In the genomic region with DNA sequence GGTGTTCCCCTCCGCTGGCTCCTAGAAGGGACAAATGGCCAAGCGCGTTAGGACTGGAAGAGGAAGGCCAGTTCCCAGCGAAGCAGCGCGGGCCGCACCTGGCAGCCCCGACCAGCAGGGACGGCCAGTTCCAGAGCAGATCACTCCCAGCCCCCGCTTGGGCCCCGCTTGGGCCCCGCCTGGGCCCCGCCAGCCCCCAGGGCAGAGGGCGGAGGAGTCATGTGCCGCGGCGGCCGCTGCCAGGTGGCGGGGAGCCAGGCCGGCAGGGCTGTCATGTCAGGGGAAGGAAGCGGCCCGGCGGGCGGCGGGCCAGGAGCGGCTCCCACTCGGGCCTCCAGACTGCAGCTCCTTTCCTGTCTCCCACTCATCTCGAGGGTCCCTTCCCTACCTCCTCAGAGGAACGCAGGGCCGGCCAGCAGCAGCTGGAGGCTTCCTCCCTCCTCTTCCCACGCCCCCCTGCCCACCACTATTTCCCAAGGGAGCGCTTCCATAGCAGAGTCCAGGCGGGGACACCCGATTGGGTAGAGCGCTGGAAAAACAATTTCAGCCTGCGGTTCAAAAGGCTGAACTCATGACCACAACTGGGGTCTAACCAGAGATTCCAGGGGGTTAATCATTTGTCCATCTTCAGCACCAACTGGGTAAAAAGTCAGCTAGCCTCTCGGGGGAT, we compare ENCODE assay signal across 8 cellular contexts. TPM values are rescaled to one million over a fixed set of nuclear protein-coding genes. Genes with fewer than 3 reads are reported as not detected.
DNase-seq lines count a peak whose midpoint lies in the region; ATAC-seq and TF ChIP-seq lines count a peak whose summit lies in the region.

No MANE protein-coding gene starts in this region.

- H3K27ac Mint-ChIP-seq in WTC11 (no peak overlapping the region), type B pancreatic cell (no peak overlapping the region)

- intact Hi-C loops in cardiac septum (cut with DNase I): loop anchor here (1.0 kb wide), 1 partner anchor 17 kb away; a partner anchor contains a TSS

- H3K36me3 Mint-ChIP-seq in WTC11 (no peaks in the 10 kb centered on the region), type B pancreatic cell (peaks cover 18% of the 10 kb centered on the region)

- H3K9me3 Mint-ChIP-seq in WTC11: no peaks in the 10 kb centered on the region
- no peaks in the 10 kb centered on the region for H3K9me3 Mint-ChIP-seq in type B pancreatic cell

- DNase-seq in D341Med (ENCODE audit: low spot score): peak; percentile 42
- DNase-seq in WTC11 (ENCODE audit: low spot score): peak; percentile 61
- DNase-seq in cardiac septum (ENCODE audit: low spot score): peak; percentile 90
- peak; percentile 59 for DNase-seq in pulmonary artery endothelial cell (ENCODE audit: low read depth, low spot score)
- no peak for DNase-seq in NOMO-1 treated with dmso at 0.1 percent for 144 hours (lab: John Stamatoyannopoulos, UW; ENCODE audit: unreplicated experiment)
- no peak for DNase-seq in type B pancreatic cell (ENCODE audit: extremely low spot score, unreplicated experiment)

- H3K27me3 Mint-ChIP-seq in WTC11 (ENCODE audit: low read depth): no peaks in the 10 kb centered on the region
- H3K27me3 Mint-ChIP-seq in type B pancreatic cell: no peaks in the 10 kb centered on the region

- no peak for TF ChIP-seq CTCF in WTC11 (IDR thresholded peaks at IDR 0.05)
- no peak for TF ChIP-seq CTCF in type B pancreatic cell (conservative IDR thresholded peaks at IDR 0.05)

- CTCF ChIA-PET in WTC11 (lab: Charles Lee): interaction anchor here (1.2 to 3.4 kb wide), 5 partner anchors 16 to 43 kb away, joined by 3 to 19 read pairs (median 8); a partner anchor contains a TSS

- peak; percentile 41 for ATAC-seq in HG03175 (IDR thresholded peaks at IDR 0.05; ENCODE audit: unreplicated experiment)
- ATAC-seq in WTC11: peak; percentile 87
- no peak for ATAC-seq in HG02970 (IDR thresholded peaks at IDR 0.05; ENCODE audit: low FRiP score, unreplicated experiment)

- H3K4me1 Mint-ChIP-seq in WTC11: peaks cover 34% of the 10 kb centered on the region
- peaks cover 45% of the 10 kb centered on the region for H3K4me1 Mint-ChIP-seq in type B pancreatic cell (ENCODE audit: unreplicated experiment)

- POLR2A ChIA-PET in WTC11 (lab: Charles Lee): interaction anchor here (1.3 kb wide), 1 partner anchor 16 kb away, joined by 3 read pairs; no protein-coding TSS in a partner anchor

- H3K4me3 Mint-ChIP-seq in WTC11 (peak overlapping the region; percentile 26), type B pancreatic cell (no peak overlapping the region)

TF ChIP-seq in WTC11, 78 proteins besides CTCF, POLR2A, EP300 and RAD21 (continues in another document):
- TF ChIP-seq, protein P1, sequence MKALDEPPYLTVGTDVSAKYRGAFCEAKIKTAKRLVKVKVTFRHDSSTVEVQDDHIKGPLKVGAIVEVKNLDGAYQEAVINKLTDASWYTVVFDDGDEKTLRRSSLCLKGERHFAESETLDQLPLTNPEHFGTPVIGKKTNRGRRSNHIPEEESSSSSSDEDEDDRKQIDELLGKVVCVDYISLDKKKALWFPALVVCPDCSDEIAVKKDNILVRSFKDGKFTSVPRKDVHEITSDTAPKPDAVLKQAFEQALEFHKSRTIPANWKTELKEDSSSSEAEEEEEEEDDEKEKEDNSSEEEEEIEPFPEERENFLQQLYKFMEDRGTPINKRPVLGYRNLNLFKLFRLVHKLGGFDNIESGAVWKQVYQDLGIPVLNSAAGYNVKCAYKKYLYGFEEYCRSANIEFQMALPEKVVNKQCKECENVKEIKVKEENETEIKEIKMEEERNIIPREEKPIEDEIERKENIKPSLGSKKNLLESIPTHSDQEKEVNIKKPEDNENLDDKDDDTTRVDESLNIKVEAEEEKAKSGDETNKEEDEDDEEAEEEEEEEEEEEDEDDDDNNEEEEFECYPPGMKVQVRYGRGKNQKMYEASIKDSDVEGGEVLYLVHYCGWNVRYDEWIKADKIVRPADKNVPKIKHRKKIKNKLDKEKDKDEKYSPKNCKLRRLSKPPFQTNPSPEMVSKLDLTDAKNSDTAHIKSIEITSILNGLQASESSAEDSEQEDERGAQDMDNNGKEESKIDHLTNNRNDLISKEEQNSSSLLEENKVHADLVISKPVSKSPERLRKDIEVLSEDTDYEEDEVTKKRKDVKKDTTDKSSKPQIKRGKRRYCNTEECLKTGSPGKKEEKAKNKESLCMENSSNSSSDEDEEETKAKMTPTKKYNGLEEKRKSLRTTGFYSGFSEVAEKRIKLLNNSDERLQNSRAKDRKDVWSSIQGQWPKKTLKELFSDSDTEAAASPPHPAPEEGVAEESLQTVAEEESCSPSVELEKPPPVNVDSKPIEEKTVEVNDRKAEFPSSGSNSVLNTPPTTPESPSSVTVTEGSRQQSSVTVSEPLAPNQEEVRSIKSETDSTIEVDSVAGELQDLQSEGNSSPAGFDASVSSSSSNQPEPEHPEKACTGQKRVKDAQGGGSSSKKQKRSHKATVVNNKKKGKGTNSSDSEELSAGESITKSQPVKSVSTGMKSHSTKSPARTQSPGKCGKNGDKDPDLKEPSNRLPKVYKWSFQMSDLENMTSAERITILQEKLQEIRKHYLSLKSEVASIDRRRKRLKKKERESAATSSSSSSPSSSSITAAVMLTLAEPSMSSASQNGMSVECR (CRISPR knock-in tag; IDR thresholded peaks at IDR 0.05; ENCODE audit: borderline replicate concordance): no peak
- TF ChIP-seq, protein P2, sequence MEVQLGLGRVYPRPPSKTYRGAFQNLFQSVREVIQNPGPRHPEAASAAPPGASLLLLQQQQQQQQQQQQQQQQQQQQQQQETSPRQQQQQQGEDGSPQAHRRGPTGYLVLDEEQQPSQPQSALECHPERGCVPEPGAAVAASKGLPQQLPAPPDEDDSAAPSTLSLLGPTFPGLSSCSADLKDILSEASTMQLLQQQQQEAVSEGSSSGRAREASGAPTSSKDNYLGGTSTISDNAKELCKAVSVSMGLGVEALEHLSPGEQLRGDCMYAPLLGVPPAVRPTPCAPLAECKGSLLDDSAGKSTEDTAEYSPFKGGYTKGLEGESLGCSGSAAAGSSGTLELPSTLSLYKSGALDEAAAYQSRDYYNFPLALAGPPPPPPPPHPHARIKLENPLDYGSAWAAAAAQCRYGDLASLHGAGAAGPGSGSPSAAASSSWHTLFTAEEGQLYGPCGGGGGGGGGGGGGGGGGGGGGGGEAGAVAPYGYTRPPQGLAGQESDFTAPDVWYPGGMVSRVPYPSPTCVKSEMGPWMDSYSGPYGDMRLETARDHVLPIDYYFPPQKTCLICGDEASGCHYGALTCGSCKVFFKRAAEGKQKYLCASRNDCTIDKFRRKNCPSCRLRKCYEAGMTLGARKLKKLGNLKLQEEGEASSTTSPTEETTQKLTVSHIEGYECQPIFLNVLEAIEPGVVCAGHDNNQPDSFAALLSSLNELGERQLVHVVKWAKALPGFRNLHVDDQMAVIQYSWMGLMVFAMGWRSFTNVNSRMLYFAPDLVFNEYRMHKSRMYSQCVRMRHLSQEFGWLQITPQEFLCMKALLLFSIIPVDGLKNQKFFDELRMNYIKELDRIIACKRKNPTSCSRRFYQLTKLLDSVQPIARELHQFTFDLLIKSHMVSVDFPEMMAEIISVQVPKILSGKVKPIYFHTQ (CRISPR knock-in tag; IDR thresholded peaks at IDR 0.05): no peak
- no peak for TF ChIP-seq SMAD3 (CRISPR knock-in tag; IDR thresholded peaks at IDR 0.05; ENCODE audit: borderline replicate concordance)
- no peak for TF ChIP-seq FOXP1 (CRISPR knock-in tag; IDR thresholded peaks at IDR 0.05; ENCODE audit: borderline replicate concordance)
- TF ChIP-seq, protein P3, sequence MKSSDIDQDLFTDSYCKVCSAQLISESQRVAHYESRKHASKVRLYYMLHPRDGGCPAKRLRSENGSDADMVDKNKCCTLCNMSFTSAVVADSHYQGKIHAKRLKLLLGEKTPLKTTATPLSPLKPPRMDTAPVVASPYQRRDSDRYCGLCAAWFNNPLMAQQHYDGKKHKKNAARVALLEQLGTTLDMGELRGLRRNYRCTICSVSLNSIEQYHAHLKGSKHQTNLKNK (CRISPR knock-in tag; IDR thresholded peaks at IDR 0.05): no peak
- TF ChIP-seq, protein P4, sequence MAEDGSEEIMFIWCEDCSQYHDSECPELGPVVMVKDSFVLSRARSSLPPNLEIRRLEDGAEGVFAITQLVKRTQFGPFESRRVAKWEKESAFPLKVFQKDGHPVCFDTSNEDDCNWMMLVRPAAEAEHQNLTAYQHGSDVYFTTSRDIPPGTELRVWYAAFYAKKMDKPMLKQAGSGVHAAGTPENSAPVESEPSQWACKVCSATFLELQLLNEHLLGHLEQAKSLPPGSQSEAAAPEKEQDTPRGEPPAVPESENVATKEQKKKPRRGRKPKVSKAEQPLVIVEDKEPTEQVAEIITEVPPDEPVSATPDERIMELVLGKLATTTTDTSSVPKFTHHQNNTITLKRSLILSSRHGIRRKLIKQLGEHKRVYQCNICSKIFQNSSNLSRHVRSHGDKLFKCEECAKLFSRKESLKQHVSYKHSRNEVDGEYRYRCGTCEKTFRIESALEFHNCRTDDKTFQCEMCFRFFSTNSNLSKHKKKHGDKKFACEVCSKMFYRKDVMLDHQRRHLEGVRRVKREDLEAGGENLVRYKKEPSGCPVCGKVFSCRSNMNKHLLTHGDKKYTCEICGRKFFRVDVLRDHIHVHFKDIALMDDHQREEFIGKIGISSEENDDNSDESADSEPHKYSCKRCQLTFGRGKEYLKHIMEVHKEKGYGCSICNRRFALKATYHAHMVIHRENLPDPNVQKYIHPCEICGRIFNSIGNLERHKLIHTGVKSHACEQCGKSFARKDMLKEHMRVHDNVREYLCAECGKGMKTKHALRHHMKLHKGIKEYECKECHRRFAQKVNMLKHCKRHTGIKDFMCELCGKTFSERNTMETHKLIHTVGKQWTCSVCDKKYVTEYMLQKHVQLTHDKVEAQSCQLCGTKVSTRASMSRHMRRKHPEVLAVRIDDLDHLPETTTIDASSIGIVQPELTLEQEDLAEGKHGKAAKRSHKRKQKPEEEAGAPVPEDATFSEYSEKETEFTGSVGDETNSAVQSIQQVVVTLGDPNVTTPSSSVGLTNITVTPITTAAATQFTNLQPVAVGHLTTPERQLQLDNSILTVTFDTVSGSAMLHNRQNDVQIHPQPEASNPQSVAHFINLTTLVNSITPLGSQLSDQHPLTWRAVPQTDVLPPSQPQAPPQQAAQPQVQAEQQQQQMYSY (CRISPR knock-in tag; IDR thresholded peaks at IDR 0.05): no peak
- TF ChIP-seq SMAD4 (CRISPR knock-in tag; IDR thresholded peaks at IDR 0.05): no peak
- no peak for TF ChIP-seq ZNF317 (CRISPR knock-in tag; IDR thresholded peaks at IDR 0.05; ENCODE audit: borderline replicate concordance, low read depth)
- TF ChIP-seq SP1 (CRISPR knock-in tag; conservative IDR thresholded peaks at IDR 0.05): no peak

RNA-seq across cellular contexts. Expression of a gene that starts 16.5 kb away (rescaled TPM):
- total RNA-seq in WTC11 (2021): 13.9 to 18.0 TPM (median 14.2 TPM) in 3 replicates
- total RNA-seq in cardiac septum: 15.1 TPM
- total RNA-seq in pulmonary artery endothelial cell: 19.5 and 24.6 TPM in 2 replicates
- total RNA-seq in type B pancreatic cell (ENCODE audit: low replicate concordance): 9.9 and 11.8 TPM in 2 replicates

Comparison
In these comparisons a context has a peak if more than half of its experiments do, and no peak if none do; other contexts are left out.
1. DNase-seq: peak in D341Med (single experiment), WTC11 (single experiment), cardiac septum (single experiment) and pulmonary artery endothelial cell (single experiment); none in NOMO-1 treated with dmso at 0.1 percent for 144 hours (single experiment) and type B pancreatic cell (single experiment).